11 cellular contexts compared by ENCODE assay signal in genomic region chrX:49176421-49177326, GRCh38. TPM values are rescaled to one million over a fixed set of nuclear protein-coding genes. Genes with fewer than 3 reads are reported as not detected.
DNase-seq lines count a peak whose midpoint lies in the region; ATAC-seq lines count a peak whose summit lies in the region.
"Had no signal": no experiment of that assay in that cellular context is flagged by ENCODE, and none has a peak within 500 bp of the region (broad histone marks: within the 10 kb centered on the region; RNA-seq: fewer than 3 reads in every experiment).

No MANE protein-coding gene starts in this region.

- peak; percentile 64 for DNase-seq in DMS 273 (lab: John Stamatoyannopoulos, UW; ENCODE audit: unreplicated experiment)
- DNase-seq in DMS 273 treated with DMSO at 0.1 percent for 48 hours (lab: John Stamatoyannopoulos, UW), result no peak
- no peak for DNase-seq in T-helper 17 cell
- no peak for DNase-seq in left cardiac atrium
- no peak for DNase-seq in cerebellar cortex (ENCODE audit: low spot score)
- DNase-seq in head of caudate nucleus, result no peak
- DNase-seq in cerebellum (ENCODE audit: low spot score), result no peak
- DNase-seq: IMR-90, NCI-H446 had no signal

- no peaks in the 10 kb centered on the region for H3K9me3 Mint-ChIP-seq in stimulated activated memory B cell treated with anti-CD40 and anti-IgM and Interleukin-4, amounts not matched to agents 10 μg/mL and 1 μg/mL and 100 μg/mL, for 72 hours
- H3K9me3 Mint-ChIP-seq: activated T-helper 1 cell treated with anti-CD3 and anti-CD28 coated beads, Interleukin-12 subunit alpha, Interleukin-12 subunit beta, Interleukin-2, Interleukin-4 antibody, amounts not matched to agents 30 ng/mL and 10 ng/mL and 1 ng/mL, durations not matched to agents 14 hours and 24 hours and 36 hours had no signal

- peak overlapping the region; percentile 83 for H3K27ac Mint-ChIP-seq in T-helper 17 cell
- H3K27ac Mint-ChIP-seq in stimulated activated memory B cell treated with anti-CD40 and anti-IgM and Interleukin-4, amounts not matched to agents 10 μg/mL and 1 μg/mL and 100 μg/mL, for 72 hours, result peak overlapping the region; percentile 57
- H3K27ac Mint-ChIP-seq: activated T-helper 1 cell treated with anti-CD3 and anti-CD28 coated beads, Interleukin-12 subunit alpha, Interleukin-12 subunit beta, Interleukin-2, Interleukin-4 antibody, amounts not matched to agents 30 ng/mL and 10 ng/mL and 1 ng/mL, durations not matched to agents 14 hours and 24 hours and 36 hours had no signal

- no peaks in the 10 kb centered on the region for H3K9me3 ChIP-seq in T-helper 17 cell (ENCODE audit: control insufficient read depth, low read length, poor library complexity, severe bottlenecking)

- H3K36me3 Mint-ChIP-seq in T-helper 17 cell (ENCODE audit: low read depth), result peaks cover 9% of the 10 kb centered on the region
- H3K36me3 Mint-ChIP-seq in stimulated activated memory B cell treated with anti-CD40 and anti-IgM and Interleukin-4, amounts not matched to agents 10 μg/mL and 1 μg/mL and 100 μg/mL, for 72 hours, result peaks cover 48% of the 10 kb centered on the region

- peaks cover 19% of the 10 kb centered on the region for H3K4me1 Mint-ChIP-seq in T-helper 17 cell
- H3K4me1 Mint-ChIP-seq in stimulated activated memory B cell treated with anti-CD40 and anti-IgM and Interleukin-4, amounts not matched to agents 10 μg/mL and 1 μg/mL and 100 μg/mL, for 72 hours, result peaks cover 37% of the 10 kb centered on the region

- H3K27me3 Mint-ChIP-seq in T-helper 17 cell, result no peaks in the 10 kb centered on the region
- H3K27me3 Mint-ChIP-seq in stimulated activated memory B cell treated with anti-CD40 and anti-IgM and Interleukin-4, amounts not matched to agents 10 μg/mL and 1 μg/mL and 100 μg/mL, for 72 hours, result no peaks in the 10 kb centered on the region

- no peak overlapping the region for H3K4me3 Mint-ChIP-seq in T-helper 17 cell
- H3K4me3 Mint-ChIP-seq in stimulated activated memory B cell treated with anti-CD40 and anti-IgM and Interleukin-4, amounts not matched to agents 10 μg/mL and 1 μg/mL and 100 μg/mL, for 72 hours, result no peak overlapping the region
- H3K4me3 Mint-ChIP-seq: activated T-helper 1 cell treated with anti-CD3 and anti-CD28 coated beads, Interleukin-12 subunit alpha, Interleukin-12 subunit beta, Interleukin-2, Interleukin-4 antibody, amounts not matched to agents 30 ng/mL and 10 ng/mL and 1 ng/mL, durations not matched to agents 14 hours and 24 hours and 36 hours had no signal

- ATAC-seq in T-helper 17 cell (no peak), left cardiac atrium (peak; percentile 4 to 39)
- no peak for ATAC-seq in stimulated activated memory B cell treated with anti-CD40 and anti-IgM and Interleukin-4, amounts not matched to agents 10 μg/mL and 1 μg/mL and 100 μg/mL, for 72 hours

- intact Hi-C loops in left cardiac atrium (cut with DNase I) (no loop called here), head of caudate nucleus (cut with DNase I) (no loop called here)

RNA-seq across cellular contexts. Expression of gene PLP2, which starts 5.0 kb away (rescaled TPM):
- total RNA-seq in T-helper 17 cell, result 100 to 1,000 TPM; 180 to 203 TPM
- 100 to 1,000 TPM in 1 of 2 donors, 10 to 100 TPM in 1; 97.5 to 114 TPM for total RNA-seq in left cardiac atrium
- 2.0 TPM for total RNA-seq in cerebellum

RNA-seq across cellular contexts. Expression of gene PRICKLE3, which starts 9.5 kb away (rescaled TPM):
- total RNA-seq in T-helper 17 cell (1 to 10 TPM; 4.8 to 7.5 TPM), left cardiac atrium (10 to 100 TPM in 1 of 2 donors, 1 to 10 TPM in 1; 9.9 to 14.8 TPM), cerebellum (1.2 TPM)

RNA-seq across cellular contexts. Expression of gene MAGIX, which starts 14.1 kb away (rescaled TPM):
- total RNA-seq in T-helper 17 cell (1 to 10 TPM; 1.0 to 1.1 TPM), left cardiac atrium (1 to 10 TPM; 7.7 to 7.9 TPM), cerebellum (1.4 TPM)

RNA-seq across cellular contexts. Expression of gene SYP, which starts 23.3 kb away (rescaled TPM):
- total RNA-seq in T-helper 17 cell (under 1 TPM; 0.30 to 0.60 TPM), left cardiac atrium (1 to 10 TPM; 1.8 to 2.8 TPM), cerebellum (85.9 TPM)

RNA-seq across cellular contexts. Expression of gene GPKOW, which starts 53.1 kb away (rescaled TPM):
- total RNA-seq in T-helper 17 cell (10 to 100 TPM; 13.5 to 14.4 TPM), left cardiac atrium (10 to 100 TPM; 17.1 to 19.4 TPM), cerebellum (13.2 TPM)

Comparison
In these comparisons a context has a peak if more than half of its experiments do, and no peak if none do; other contexts are left out.
1. ATAC-seq: peak in left cardiac atrium (2 of 2); none in T-helper 17 cell (single experiment) and stimulated activated memory B cell treated with anti-CD40 and anti-IgM and Interleukin-4, amounts not matched to agents 10 μg/mL and 1 μg/mL and 100 μg/mL, for 72 hours (single experiment).
2. RNA of gene PLP2, which starts 5.0 kb away (total RNA-seq): 180 to 203 TPM in T-helper 17 cell and 97.5 to 114 TPM in left cardiac atrium; 2.0 TPM in cerebellum (single experiment); every median in the first group is over 10 times any median in the second.